8 cellular contexts compared by ENCODE assay signal in genomic region chr2:158968396-158969161, GRCh38. TPM values are rescaled to one million over a fixed set of nuclear protein-coding genes. Genes with fewer than 3 reads are reported as not detected.
A peak's percentile ranks its signal among the peaks of the same experiment; 100 is the strongest.
DNase-seq lines count a peak whose midpoint lies in the region; ATAC-seq and TF ChIP-seq lines count a peak whose summit lies in the region.

TANC1 (plus strand) TSS chr2:158968640; CDS start chr2:159065911, 97,271 bp downstream.

- no peaks in the 10 kb centered on the region for H3K36me3 Mint-ChIP-seq in activated B cell treated with CpG ODN at 0.5 μM for 24 hours (ENCODE audit: low read depth)

- CTCF ChIA-PET in activated B cell treated with CpG ODN at 0.5 μM for 24 hours (lab: Charles Lee) = no interaction called here

- H3K4me3 ChIP-seq in AG09309 (ENCODE audit: control insufficient read depth, low read depth, low read length) (peak within 1 kb of the TSS; percentile 83), colonic mucosa (peak within 1 kb of the TSS; percentile 78)

- H3K27me3 Mint-ChIP-seq in activated B cell treated with CpG ODN at 0.5 μM for 24 hours = peaks cover 57% of the 10 kb centered on the region

- DNase-seq in AG09309 (ENCODE audit: low read depth) (peak; percentile 64), NCI-H2196 treated with DMSO at 0.1 percent for 48 hours (lab: John Stamatoyannopoulos, UW; ENCODE audit: unreplicated experiment) (peak; percentile 76), activated B cell treated with CpG ODN at 0.5 μM for 24 hours (peak; percentile 31), colonic mucosa (peak; percentile 96), kidney tubule cell (ENCODE audit: low spot score) (peak; percentile 94)
- DNase-seq in stimulated activated CD4-positive, alpha-beta T cell treated with anti-CD3 and anti-CD28 coated beads, Interleukin-15, amount 100 ng/mL, for 24 hours = peak; percentile 87

- H3K9me3 Mint-ChIP-seq in activated B cell treated with CpG ODN at 0.5 μM for 24 hours = no peaks in the 10 kb centered on the region

- peak within 1 kb of the TSS; percentile 70 for H3K4me3 Mint-ChIP-seq in activated B cell treated with CpG ODN at 0.5 μM for 24 hours

- no peaks in the 10 kb centered on the region for H3K4me1 ChIP-seq in colonic mucosa

- peak; percentile 91 for ATAC-seq in GM18909 (IDR thresholded peaks at IDR 0.05; ENCODE audit: poor library complexity, unreplicated experiment)
- peak; percentile 91 for ATAC-seq in HG03103 (IDR thresholded peaks at IDR 0.05; ENCODE audit: low read depth, unreplicated experiment)
- ATAC-seq in activated B cell treated with CpG ODN at 0.5 μM for 24 hours (ENCODE audit: low read depth) = peak; percentile 83

- peak within 1 kb of the TSS; percentile 85 to 95 for H3K9ac ChIP-seq in colonic mucosa (ENCODE audit: low read depth in 2 of 2, low read length in 2 of 2)

- H3K36me3 ChIP-seq in colonic mucosa = no peaks in the 10 kb centered on the region

- intact Hi-C loops in activated B cell treated with CpG ODN at 0.5 μM for 24 hours (cut with micrococcal nuclease) = loop anchor here (10.0 kb wide), 1 partner anchor 746 kb away; the partner anchor contains the start of gene MARCHF7
- intact Hi-C loops in colonic mucosa (cut with DNase I) = no loop called here

- TF ChIP-seq CTCF in AG09309 (IDR thresholded peaks at IDR 0.05; ENCODE audit: control insufficient read depth, insufficient read depth, low read depth, low read length, missing control alignments) (no peak), activated B cell treated with CpG ODN at 0.5 μM for 24 hours (IDR thresholded peaks at IDR 0.05) (no peak), colonic mucosa (IDR thresholded peaks at IDR 0.05) (no peak)

- H3K27ac Mint-ChIP-seq in activated B cell treated with CpG ODN at 0.5 μM for 24 hours = no peak within 1 kb of the TSS

- POLR2A ChIA-PET in activated B cell treated with CpG ODN at 0.5 μM for 24 hours (lab: Charles Lee) = no interaction called here

- H3K4me1 Mint-ChIP-seq in activated B cell treated with CpG ODN at 0.5 μM for 24 hours = peaks cover 18% of the 10 kb centered on the region

- no peaks in the 10 kb centered on the region for H3K27me3 ChIP-seq in colonic mucosa

- H3K27ac ChIP-seq in colonic mucosa = peak within 1 kb of the TSS; percentile 93

- H3K9me3 ChIP-seq in colonic mucosa = no peaks in the 10 kb centered on the region

RNA-seq across cellular contexts. Expression of gene TANC1, which starts in this region (rescaled TPM):
- total RNA-seq in activated B cell treated with CpG ODN at 0.5 μM for 24 hours (0.02 TPM in 1 of 2 replicates, not detected in the other), colonic mucosa (10 to 100 TPM; 28.3 to 32.7 TPM)

Comparison
In these comparisons a context has a peak if more than half of its experiments do, and no peak if none do; other contexts are left out.
1. Peak in every context shown above with its lines: DNase-seq, ATAC-seq, H3K4me3 ChIP-seq and H3K27ac ChIP-seq.
2. RNA of gene TANC1 (total RNA-seq): 28.3 to 32.7 TPM in colonic mucosa; 0.02 TPM in activated B cell treated with CpG ODN at 0.5 μM for 24 hours; every median in the first group is over 10 times any median in the second.
3. Peak in DNase-seq and ATAC-seq in activated B cell treated with CpG ODN at 0.5 μM for 24 hours; RNA of the gene not detected or under 1 TPM.
4. DNase-seq: peak in every context shown above with its lines; median percentile 96 in colonic mucosa; 94 in kidney tubule cell; 87 in stimulated activated CD4-positive, alpha-beta T cell treated with anti-CD3 and anti-CD28 coated beads, Interleukin-15, amount 100 ng/mL, for 24 hours; 76 in NCI-H2196 treated with DMSO at 0.1 percent for 48 hours; 64 in AG09309; 31 in activated B cell treated with CpG ODN at 0.5 μM for 24 hours.